9 cellular contexts compared by ENCODE assay signal in the genomic region with DNA sequence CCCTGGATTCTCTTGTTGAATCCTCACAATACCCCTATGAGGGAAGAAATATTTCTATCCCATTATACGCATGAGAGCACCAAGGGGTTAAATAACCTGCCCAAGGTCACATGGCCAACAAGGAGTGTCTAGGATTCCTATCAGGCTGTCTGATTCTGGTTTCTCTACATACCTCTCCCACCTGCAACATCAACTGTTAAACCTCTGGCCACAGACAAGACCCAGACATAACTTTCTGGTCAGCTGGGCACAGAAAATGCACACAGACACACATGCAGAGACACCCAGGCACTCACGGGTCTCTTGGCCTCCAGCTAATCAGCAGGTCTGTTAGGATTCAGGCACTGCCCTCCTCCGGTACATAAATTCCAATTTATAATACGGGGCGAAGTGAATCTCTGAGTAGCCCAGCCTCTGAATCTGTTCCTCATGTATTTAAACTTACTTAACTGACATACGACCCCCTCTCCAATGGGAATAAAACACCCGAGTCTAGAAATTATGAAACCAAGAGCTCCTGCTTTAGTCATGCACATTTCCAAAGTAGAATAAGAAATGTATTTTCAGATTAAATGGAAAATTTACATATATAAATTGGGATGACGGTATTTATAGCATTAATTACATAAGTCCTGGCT. TPM values are rescaled to one million over a fixed set of nuclear protein-coding genes. Genes with fewer than 3 reads are reported as not detected.
A peak's percentile ranks its signal among the peaks of the same experiment; 100 is the strongest.
DNase-seq lines count a peak whose midpoint lies in the region; ATAC-seq and TF ChIP-seq lines count a peak whose summit lies in the region.
"Had no signal": no experiment of that assay in that cellular context is flagged by ENCODE, and none has a peak within 500 bp of the region (broad histone marks: within the 10 kb centered on the region; RNA-seq: fewer than 3 reads in every experiment).

No MANE protein-coding gene starts in this region.

- no peak overlapping the region for H3K27ac Mint-ChIP-seq in CD14-positive monocyte

- ATAC-seq in HG03439 (IDR thresholded peaks at IDR 0.05; ENCODE audit: unreplicated experiment) (no peak), GM18868 (IDR thresholded peaks at IDR 0.05; ENCODE audit: unreplicated experiment) (no peak), GM21576 (IDR thresholded peaks at IDR 0.05; ENCODE audit: unreplicated experiment) (no peak)

- H3K4me3 ChIP-seq in NT2/D1 (ENCODE audit: insufficient read length, low read depth) (peak overlapping the region; percentile 71), endocrine pancreas (ENCODE audit: control insufficient read depth, insufficient read depth, low read length) (peak overlapping the region; percentile 44), neural cell (ENCODE audit: low read length) (peak overlapping the region; percentile 83), SJCRH30 (no peak overlapping the region; the same call in 1 of the 2 replicates)

- H3K9ac ChIP-seq in NT2/D1 (ENCODE audit: insufficient read length, low read depth) (no peak overlapping the region), endocrine pancreas (ENCODE audit: control insufficient read depth, insufficient read depth, low read length) (no peak overlapping the region), neural cell (ENCODE audit: low read length) (peak overlapping the region; percentile 72)

- DNase-seq in CD14-positive monocyte (ENCODE audit: low spot score) = no peak
- no peak for DNase-seq in NT2/D1 (ENCODE audit: low read depth, low spot score)
- DNase-seq in SJCRH30 = no peak

- TF ChIP-seq CTCF in CD14-positive monocyte (IDR thresholded peaks at IDR 0.05) (no peak), neural cell (IDR thresholded peaks at IDR 0.05; ENCODE audit: poor library complexity, severe bottlenecking) (no peak)

- peak overlapping the region; percentile 42 to 58 for H3K4me3 Mint-ChIP-seq in CD14-positive monocyte

- H3K4me2 ChIP-seq in neural cell (ENCODE audit: low read length) = peak overlapping the region; percentile 52

- no peaks in the 10 kb centered on the region for H4K20me1 ChIP-seq in neural cell (ENCODE audit: insufficient read depth)

- peaks cover 57 to 73% (median 58%) of the 10 kb centered on the region in 3 donors for H3K27me3 Mint-ChIP-seq in CD14-positive monocyte (ENCODE audit: low read depth in 3 of 3)

- H3K9me3 ChIP-seq in NT2/D1 (ENCODE audit: insufficient read depth, low read length) = no peaks in the 10 kb centered on the region
- H3K9me3 ChIP-seq in endocrine pancreas (ENCODE audit: control insufficient read depth, low read length) = no peaks in the 10 kb centered on the region
- H3K9me3 ChIP-seq in neural cell (ENCODE audit: low read length) = no peaks in the 10 kb centered on the region
- H3K9me3 ChIP-seq in SJCRH30 (replicated peaks) = no peaks in the 10 kb centered on the region
- H3K9me3 ChIP-seq: mucosa of descending colon had no signal

- H3K27ac ChIP-seq in neural cell (ENCODE audit: low read length) (no peak overlapping the region), SJCRH30 (no peak overlapping the region)

- TF ChIP-seq EP300 in neural cell (conservative IDR thresholded peaks at IDR 0.05; ENCODE audit: poor library complexity, severe bottlenecking) = no peak

- no peak for TF ChIP-seq RAD21 in neural cell (conservative IDR thresholded peaks at IDR 0.05)

- peaks cover 21% of the 10 kb centered on the region for H3K4me1 Mint-ChIP-seq in CD14-positive monocyte

- no peaks in the 10 kb centered on the region for H3K9me2 ChIP-seq in neural cell (ENCODE audit: insufficient read depth, low read length)

- H3K36me3 ChIP-seq in NT2/D1 (ENCODE audit: insufficient read depth, insufficient read length, low read length) = peaks cover 5% of the 10 kb centered on the region
- no peaks in the 10 kb centered on the region for H3K36me3 ChIP-seq in endocrine pancreas (ENCODE audit: control insufficient read depth, insufficient read depth, low read length)
- H3K36me3 ChIP-seq in neural cell (ENCODE audit: insufficient read depth, low read length) = no peaks in the 10 kb centered on the region
- H3K36me3 ChIP-seq in SJCRH30 = no peaks in the 10 kb centered on the region

- H3K79me2 ChIP-seq in neural cell (replicated peaks; ENCODE audit: insufficient read depth, low read length) = peaks cover 21% of the 10 kb centered on the region

- peaks cover 3 to 4% of the 10 kb centered on the region in 2 donors for H3K36me3 Mint-ChIP-seq in CD14-positive monocyte

- H2AFZ ChIP-seq in neural cell (ENCODE audit: low read depth, low read length) = no peak overlapping the region

- intact Hi-C loops in CD14-positive monocyte (cut with micrococcal nuclease) = no loop called here

- peaks cover 0 to 11% (median 1%) of the 10 kb centered on the region in 7 donors for H3K9me3 Mint-ChIP-seq in CD14-positive monocyte

- peaks cover 30% of the 10 kb centered on the region for H3K27me3 ChIP-seq in NT2/D1 (ENCODE audit: insufficient read depth, insufficient read length)
- H3K27me3 ChIP-seq in endocrine pancreas (ENCODE audit: control insufficient read depth, insufficient read depth, low read length) = no peaks in the 10 kb centered on the region
- peaks cover 8% of the 10 kb centered on the region for H3K27me3 ChIP-seq in neural cell (ENCODE audit: insufficient read depth, low read depth, low read length)
- peaks cover 10% of the 10 kb centered on the region; the same call in 1 of the 2 replicates for H3K27me3 ChIP-seq in SJCRH30

- H3F3A ChIP-seq in neural cell (ENCODE audit: insufficient read depth, low read length, poor library complexity, severe bottlenecking) = no peaks in the 10 kb centered on the region

- H3K4me1 ChIP-seq in NT2/D1 (ENCODE audit: insufficient read depth, insufficient read length) (peaks cover 9% of the 10 kb centered on the region), endocrine pancreas (ENCODE audit: control insufficient read depth, insufficient read depth, low read length) (peaks cover 12% of the 10 kb centered on the region), SJCRH30 (peaks cover 11% of the 10 kb centered on the region; the same call in 1 of the 2 replicates)

TF ChIP-seq in neural cell, 6 proteins besides CTCF, POLR2A, EP300 and RAD21:
- TF ChIP-seq MXI1 (conservative IDR thresholded peaks at IDR 0.05; ENCODE audit: poor library complexity, severe bottlenecking) (no peak), SMC3 (conservative IDR thresholded peaks at IDR 0.05; ENCODE audit: poor library complexity) (no peak), POLR2AphosphoS5 (IDR thresholded peaks at IDR 0.05) (no peak), TAF1 (IDR thresholded peaks at IDR 0.05; ENCODE audit: low read depth) (no peak), EZH2 (IDR thresholded peaks at IDR 0.05; ENCODE audit: borderline replicate concordance, insufficient read depth, low read length, poor library complexity, severe bottlenecking) (no peak)
- TF ChIP-seq, protein P1, sequence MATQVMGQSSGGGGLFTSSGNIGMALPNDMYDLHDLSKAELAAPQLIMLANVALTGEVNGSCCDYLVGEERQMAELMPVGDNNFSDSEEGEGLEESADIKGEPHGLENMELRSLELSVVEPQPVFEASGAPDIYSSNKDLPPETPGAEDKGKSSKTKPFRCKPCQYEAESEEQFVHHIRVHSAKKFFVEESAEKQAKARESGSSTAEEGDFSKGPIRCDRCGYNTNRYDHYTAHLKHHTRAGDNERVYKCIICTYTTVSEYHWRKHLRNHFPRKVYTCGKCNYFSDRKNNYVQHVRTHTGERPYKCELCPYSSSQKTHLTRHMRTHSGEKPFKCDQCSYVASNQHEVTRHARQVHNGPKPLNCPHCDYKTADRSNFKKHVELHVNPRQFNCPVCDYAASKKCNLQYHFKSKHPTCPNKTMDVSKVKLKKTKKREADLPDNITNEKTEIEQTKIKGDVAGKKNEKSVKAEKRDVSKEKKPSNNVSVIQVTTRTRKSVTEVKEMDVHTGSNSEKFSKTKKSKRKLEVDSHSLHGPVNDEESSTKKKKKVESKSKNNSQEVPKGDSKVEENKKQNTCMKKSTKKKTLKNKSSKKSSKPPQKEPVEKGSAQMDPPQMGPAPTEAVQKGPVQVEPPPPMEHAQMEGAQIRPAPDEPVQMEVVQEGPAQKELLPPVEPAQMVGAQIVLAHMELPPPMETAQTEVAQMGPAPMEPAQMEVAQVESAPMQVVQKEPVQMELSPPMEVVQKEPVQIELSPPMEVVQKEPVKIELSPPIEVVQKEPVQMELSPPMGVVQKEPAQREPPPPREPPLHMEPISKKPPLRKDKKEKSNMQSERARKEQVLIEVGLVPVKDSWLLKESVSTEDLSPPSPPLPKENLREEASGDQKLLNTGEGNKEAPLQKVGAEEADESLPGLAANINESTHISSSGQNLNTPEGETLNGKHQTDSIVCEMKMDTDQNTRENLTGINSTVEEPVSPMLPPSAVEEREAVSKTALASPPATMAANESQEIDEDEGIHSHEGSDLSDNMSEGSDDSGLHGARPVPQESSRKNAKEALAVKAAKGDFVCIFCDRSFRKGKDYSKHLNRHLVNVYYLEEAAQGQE (IDR thresholded peaks at IDR 0.05; ENCODE audit: borderline replicate concordance) = no peak
TF ChIP-seq in neural cell: peak in this region for 0.

RNA-seq across cellular contexts. Expression of gene SEPTIN8, which starts 1.5 kb away (rescaled TPM):
- polyA plus RNA-seq in CD14-positive monocyte = under 1 TPM; 0.36 to 0.54 TPM
- polyA plus RNA-seq in neural cell = 33.6 and 37.7 TPM in 2 replicates
- polyA minus RNA-seq in neural cell = 41.0 and 41.4 TPM in 2 replicates
- 25.4 and 26.5 TPM in 2 replicates for total RNA-seq in SJCRH30 (2014; rRNA removed; shearing (Covaris generic))

RNA-seq across cellular contexts. Expression of gene CCNI2, which starts 28.3 kb away (rescaled TPM):
- polyA plus RNA-seq in CD14-positive monocyte (under 1 TPM in 1 of 2 donors, not detected in 1; 0.72 TPM), neural cell (not detected in 2 replicates)
- polyA minus RNA-seq in neural cell = not detected in 2 replicates
- total RNA-seq in SJCRH30 (2014; rRNA removed; shearing (Covaris generic)) = not detected in 2 replicates

RNA-seq across cellular contexts. Expression of gene SOWAHA, which starts 37.5 kb away (rescaled TPM):
- not detected for polyA plus RNA-seq in CD14-positive monocyte
- polyA plus RNA-seq in neural cell = 23.4 and 26.9 TPM in 2 replicates
- polyA minus RNA-seq in neural cell = 16.8 and 17.8 TPM in 2 replicates
- 0.02 and 0.08 TPM in 2 replicates for total RNA-seq in SJCRH30 (2014; rRNA removed; shearing (Covaris generic))

RNA-seq across cellular contexts. Expression of gene KIF3A, which starts 38.2 kb away (rescaled TPM):
- 1 to 10 TPM; 1.2 to 1.3 TPM for polyA plus RNA-seq in CD14-positive monocyte
- polyA plus RNA-seq in neural cell = 84.6 and 94.4 TPM in 2 replicates
- 163 and 187 TPM in 2 replicates for polyA minus RNA-seq in neural cell
- total RNA-seq in SJCRH30 (2014; rRNA removed; shearing (Covaris generic)) = 7.7 and 8.3 TPM in 2 replicates

RNA-seq across cellular contexts. Expression of gene SHROOM1, which starts 54.9 kb away (rescaled TPM):
- polyA plus RNA-seq in CD14-positive monocyte (10 to 100 TPM in 1 of 2 donors, 1 to 10 TPM in 1; 6.4 to 16.1 TPM), neural cell (0.84 and 1.8 TPM in 2 replicates)
- polyA minus RNA-seq in neural cell = 0.49 and 0.58 TPM in 2 replicates
- 1.6 and 2.5 TPM in 2 replicates for total RNA-seq in SJCRH30 (2014; rRNA removed; shearing (Covaris generic))

Comparison
In these comparisons a context has a peak if more than half of its experiments do, and no peak if none do; other contexts are left out.
1. RNA of gene SEPTIN8, which starts 1.5 kb away (polyA plus RNA-seq): 33.6 to 37.7 TPM in neural cell; 0.36 to 0.54 TPM in CD14-positive monocyte; every median in the first group is over 10 times any median in the second.
2. RNA of gene SOWAHA, which starts 37.5 kb away (polyA plus RNA-seq): 23.4 to 26.9 TPM in neural cell; not detected in CD14-positive monocyte; every median in the first group is over 10 times any median in the second.